2 cellular contexts compared by ENCODE assay signal in genomic region chrX:68389419-68389960, GRCh38. TPM values are rescaled to one million over a fixed set of nuclear protein-coding genes. Genes with fewer than 3 reads are reported as not detected.
"Had no signal": no experiment of that assay in that cellular context is flagged by ENCODE, and none has a peak within 500 bp of the region (broad histone marks: within the 10 kb centered on the region; RNA-seq: fewer than 3 reads in every experiment).

No MANE protein-coding gene starts in this region.

RNA-seq across cellular contexts. Expression of gene OPHN1, which starts 43.8 kb away (rescaled TPM):
- total RNA-seq: activated naive CD4-positive, alpha-beta T cell treated with anti-CD3 and anti-CD28 coated beads for 36 hours; activated naive CD8-positive, alpha-beta T cell treated with anti-CD3 and anti-CD28 coated beads for 36 hours had no signal
